In the genomic region with DNA sequence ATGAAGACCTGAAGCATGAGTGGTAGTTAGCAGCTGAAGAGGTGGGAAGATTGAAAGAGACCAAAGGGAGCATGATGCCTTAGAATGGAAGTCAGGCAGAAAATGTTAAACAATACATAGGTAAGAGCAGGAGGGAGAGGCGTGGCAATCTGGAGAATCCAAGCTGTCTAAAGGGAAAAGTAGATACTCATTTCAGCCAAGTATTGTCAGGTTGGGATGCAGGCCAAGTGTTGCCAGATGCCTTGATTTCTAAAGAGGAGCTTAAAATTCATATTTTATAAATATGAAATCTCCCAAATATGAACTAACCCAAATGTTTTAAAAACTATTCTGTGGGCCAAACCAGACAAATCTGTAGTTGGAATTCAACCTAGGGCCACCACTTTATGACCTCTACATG, we compare ENCODE assay signal across 14 cellular contexts. TPM values are rescaled to one million over a fixed set of nuclear protein-coding genes. Genes with fewer than 3 reads are reported as not detected.
DNase-seq lines count a peak whose midpoint lies in the region; ATAC-seq lines count a peak whose summit lies in the region.
"Had no signal": no experiment of that assay in that cellular context is flagged by ENCODE, and none has a peak within 500 bp of the region (broad histone marks: within the 10 kb centered on the region; RNA-seq: fewer than 3 reads in every experiment).

No MANE protein-coding gene starts in this region.

- H3K27ac Mint-ChIP-seq in activated CD8-positive, alpha-beta memory T cell treated with anti-CD3 and anti-CD28 coated beads, Interleukin-2, amount 10 ng/mL, durations not matched to agents 7 days and 5 days: no peak overlapping the region
- H3K27ac Mint-ChIP-seq in T-cell: peak overlapping the region; percentile 55 to 62
- H3K27ac Mint-ChIP-seq in naive thymus-derived CD8-positive, alpha-beta T cell: peak overlapping the region in 7 of 10 donors; percentile 12 to 77 (median 32)
- peak overlapping the region in 1 of 2 donors; percentile 90 for H3K27ac Mint-ChIP-seq in effector memory CD8-positive, alpha-beta T cell

- POLR2A ChIA-PET in T-cell (lab: Charles Lee): no interaction called here
- POLR2A ChIA-PET in naive thymus-derived CD8-positive, alpha-beta T cell (lab: Charles Lee): no interaction called here

- ATAC-seq in activated CD8-positive, alpha-beta memory T cell treated with anti-CD3 and anti-CD28 coated beads, Interleukin-2, amount 10 ng/mL, durations not matched to agents 7 days and 5 days: no peak
- no peak for ATAC-seq in T-cell (replicated peaks in 1 of 4)
- ATAC-seq in naive thymus-derived CD8-positive, alpha-beta T cell: no peak
- no peak for ATAC-seq in effector memory CD8-positive, alpha-beta T cell (replicated peaks)

- peaks cover 61% of the 10 kb centered on the region for H3K4me1 Mint-ChIP-seq in activated CD8-positive, alpha-beta memory T cell treated with anti-CD3 and anti-CD28 coated beads, Interleukin-2, amount 10 ng/mL, durations not matched to agents 7 days and 5 days
- H3K4me1 Mint-ChIP-seq in T-cell: peaks cover 39 to 67% (median 67%) of the 10 kb centered on the region in 3 donors
- H3K4me1 Mint-ChIP-seq in naive thymus-derived CD8-positive, alpha-beta T cell: peaks cover 23 to 60% (median 45%) of the 10 kb centered on the region in 4 donors
- peaks cover 38 to 66% of the 10 kb centered on the region in 2 donors for H3K4me1 Mint-ChIP-seq in effector memory CD8-positive, alpha-beta T cell (ENCODE audit: low read depth in 2 of 2)

- CTCF ChIA-PET in activated CD8-positive, alpha-beta memory T cell treated with anti-CD3 and anti-CD28 coated beads, Interleukin-2, amount 10 ng/mL, durations not matched to agents 7 days and 5 days (lab: Charles Lee): no interaction called here
- CTCF ChIA-PET in T-cell (lab: Charles Lee): interaction anchor here (0.5 to 1.5 kb wide), 3 partner anchors 19 to 72 kb away, joined by 3 to 4 read pairs (median 3); no protein-coding TSS in a partner anchor

- H3K4me3 Mint-ChIP-seq in activated CD8-positive, alpha-beta memory T cell treated with anti-CD3 and anti-CD28 coated beads, Interleukin-2, amount 10 ng/mL, durations not matched to agents 7 days and 5 days: peak overlapping the region; percentile 8
- no peak overlapping the region for H3K4me3 Mint-ChIP-seq in T-cell
- H3K4me3 Mint-ChIP-seq in naive thymus-derived CD8-positive, alpha-beta T cell: no peak overlapping the region
- no peak overlapping the region for H3K4me3 Mint-ChIP-seq in effector memory CD8-positive, alpha-beta T cell

- peaks cover 2% of the 10 kb centered on the region for H3K27me3 Mint-ChIP-seq in activated CD8-positive, alpha-beta memory T cell treated with anti-CD3 and anti-CD28 coated beads, Interleukin-2, amount 10 ng/mL, durations not matched to agents 7 days and 5 days
- no peaks in the 10 kb centered on the region for H3K27me3 Mint-ChIP-seq in T-cell
- no peaks in the 10 kb centered on the region for H3K27me3 Mint-ChIP-seq in naive thymus-derived CD8-positive, alpha-beta T cell
- H3K27me3 Mint-ChIP-seq in effector memory CD8-positive, alpha-beta T cell: no peaks in the 10 kb centered on the region

- peaks cover 2% of the 10 kb centered on the region for H3K36me3 Mint-ChIP-seq in activated CD8-positive, alpha-beta memory T cell treated with anti-CD3 and anti-CD28 coated beads, Interleukin-2, amount 10 ng/mL, durations not matched to agents 7 days and 5 days
- H3K36me3 Mint-ChIP-seq in T-cell: no peaks in the 10 kb centered on the region
- no peaks in the 10 kb centered on the region for H3K36me3 Mint-ChIP-seq in naive thymus-derived CD8-positive, alpha-beta T cell
- H3K36me3 Mint-ChIP-seq in effector memory CD8-positive, alpha-beta T cell (ENCODE audit: insufficient read depth): peaks cover 11% of the 10 kb centered on the region

- H3K9me3 Mint-ChIP-seq in activated CD8-positive, alpha-beta memory T cell treated with anti-CD3 and anti-CD28 coated beads, Interleukin-2, amount 10 ng/mL, durations not matched to agents 7 days and 5 days (ENCODE audit: low read depth): no peaks in the 10 kb centered on the region
- H3K9me3 Mint-ChIP-seq in T-cell: no peaks in the 10 kb centered on the region
- no peaks in the 10 kb centered on the region for H3K9me3 Mint-ChIP-seq in naive thymus-derived CD8-positive, alpha-beta T cell
- H3K9me3 Mint-ChIP-seq in effector memory CD8-positive, alpha-beta T cell: no peaks in the 10 kb centered on the region

- in situ Hi-C loops in G401 (cut with HindIII; ENCODE audit: low sequenced_read_pairs): no loop called here

- no peak for DNase-seq in activated CD8-positive, alpha-beta memory T cell treated with anti-CD3 and anti-CD28 coated beads, Interleukin-2, amount 10 ng/mL, durations not matched to agents 7 days and 5 days
- no peak for DNase-seq in activated CD8-positive, alpha-beta memory T cell treated with anti-CD3 and anti-CD28 coated beads for 24 hours
- peak; percentile 66 for DNase-seq in G401 (ENCODE audit: low spot score)
- no peak for DNase-seq in T-cell
- no peak for DNase-seq in naive thymus-derived CD8-positive, alpha-beta T cell
- DNase-seq in HPDE6-E6E7 (ENCODE audit: extremely low spot score): no peak
- DNase-seq in effector memory CD8-positive, alpha-beta T cell: no peak
- no peak for DNase-seq in SHP77 (lab: John Stamatoyannopoulos, UW)
- DNase-seq: activated CD4-positive, alpha-beta T cell treated with anti-CD3 and anti-CD28 coated beads, Interleukin-2, amount 50 U/mL, for 48 hours; activated gamma-delta T cell treated with Interleukin-2 at 50 U/mL for 16 hours; MV-4-11; SIG-M5; stimulated activated CD4-positive, alpha-beta T cell treated with anti-CD3 and anti-CD28 coated beads, Interleukin-12 subunit alpha, Interleukin-12 subunit beta, amount 100 ng/mL, for 4 hours; stomach had no signal

RNA-seq across cellular contexts. Expression of a gene that starts 4.2 kb away (rescaled TPM):
- 10 to 100 TPM; 29.7 to 31.5 TPM for total RNA-seq in activated CD8-positive, alpha-beta memory T cell treated with anti-CD3 and anti-CD28 coated beads, Interleukin-2, amount 10 ng/mL, durations not matched to agents 7 days and 5 days
- 1.2 TPM in 1 of 2 replicates, not detected in the other for total RNA-seq in G401 (2014; rRNA removed; shearing (Covaris generic))
- total RNA-seq in T-cell: 10 to 100 TPM; 17.5 to 29.2 (median 23.3) TPM
- 10 to 100 TPM in 1 of 2 experiments, 1 to 10 TPM in 1; 9.7 to 10.1 TPM for total RNA-seq in naive thymus-derived CD8-positive, alpha-beta T cell
- 10 to 100 TPM in 1 of 3 donors, 1 to 10 TPM in 2; 8.0 to 15.9 (median 8.1) TPM for polyA plus RNA-seq in naive thymus-derived CD8-positive, alpha-beta T cell
